ENCODE assay signal across 31 cellular contexts in the genomic region with DNA sequence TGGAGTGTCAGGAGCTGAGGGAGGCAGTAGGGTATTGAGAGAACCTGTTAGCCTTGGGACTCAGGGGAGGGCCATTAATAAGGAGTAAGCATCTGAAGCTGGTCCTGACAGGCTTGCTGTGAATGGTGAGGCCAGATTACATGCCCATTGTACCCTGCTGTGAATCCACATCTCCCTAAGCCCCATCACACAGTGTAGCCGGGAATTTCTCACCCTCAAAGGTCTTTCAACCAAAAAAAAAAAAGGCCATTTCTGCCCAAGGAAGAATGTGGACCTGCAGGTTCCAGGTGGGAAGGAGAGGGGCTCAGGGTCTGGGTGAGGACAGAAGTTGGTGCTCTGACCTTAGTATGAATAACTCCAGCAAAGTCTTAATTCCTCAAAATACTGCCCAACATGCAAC.
"Had no signal": no experiment of that assay in that cellular context is flagged by ENCODE, and none has a peak within 500 bp of the region (broad histone marks: within the 10 kb centered on the region; RNA-seq: fewer than 3 reads in every experiment).

No MANE protein-coding gene starts in this region.

- H3K4me3 Mint-ChIP-seq: activated B cell treated with CpG ODN at 0.5 μM for 24 hours; activated CD8-positive, alpha-beta T cell treated with anti-CD3 and anti-CD28 coated beads for 36 hours; activated naive CD4-positive, alpha-beta T cell treated with anti-CD3 and anti-CD28 coated beads, Interleukin-2, amount 10 ng/mL, durations not matched to agents 7 days and 5 days; activated naive CD8-positive, alpha-beta T cell treated with anti-CD3 and anti-CD28 coated beads, Interleukin-2, amount 10 ng/mL, durations not matched to agents 7 days and 5 days; activated T-helper 1 cell treated with anti-CD3 and anti-CD28 coated beads, Interleukin-12 subunit alpha, Interleukin-12 subunit beta, Interleukin-2, Interleukin-4 antibody, amounts not matched to agents 30 ng/mL and 10 ng/mL and 1 ng/mL, durations not matched to agents 14 hours and 24 hours and 36 hours; brain; T-helper 17 cell; T-helper 2 cell treated with Interferon-gamma antibody and Interleukin-4, amounts not matched to agents 5 μg/mL and 100 μg/mL, for 36 hours had no signal

- DNase-seq: activated B cell treated with CpG ODN at 0.5 μM for 24 hours; activated CD4-positive, alpha-beta T cell treated with anti-CD3 and anti-CD28 coated beads for 48 hours; activated CD4-positive, alpha-beta T cell treated with anti-CD3 and anti-CD28 coated beads, Interleukin-2, amount 50 U/mL, for 1 hour; activated CD4-positive, alpha-beta T cell treated with anti-CD3 and anti-CD28 coated beads, Interleukin-2, amount 50 U/mL, for 48 hours; activated CD8-positive, alpha-beta memory T cell treated with anti-CD3 and anti-CD28 coated beads for 24 hours; activated CD8-positive, alpha-beta T cell treated with anti-CD3 and anti-CD28 coated beads for 36 hours; activated gamma-delta T cell; activated naive CD4-positive, alpha-beta T cell; activated naive CD4-positive, alpha-beta T cell treated with anti-CD3 and anti-CD28 coated beads, Interleukin-2, amount 10 ng/mL, durations not matched to agents 7 days and 5 days; activated naive CD8-positive, alpha-beta T cell treated with anti-CD3 and anti-CD28 coated beads, Interleukin-2, amount 10 ng/mL, durations not matched to agents 7 days and 5 days; activated T-cell treated with anti-CD3 and anti-CD28 coated beads, Interleukin-2, amount 50 U/mL, for 1 hour; activated T-cell treated with anti-CD3 and anti-CD28 coated beads, Interleukin-2, amount 50 U/mL, for 48 hours; central memory CD4-positive, alpha-beta T cell; cerebellar nuclear complex; colonic mucosa; effector CD8-positive, alpha-beta T cell; foreskin keratinocyte; gastrocnemius medialis; T-helper 1 cell; T-helper 17 cell; T1000; WERI-Rb-1 had no signal

- H3K27me3 ChIP-seq: ascending aorta, breast epithelium, cardiac muscle cell, colonic mucosa, gastrocnemius medialis had no signal

- H3K9me3 ChIP-seq: ascending aorta, breast epithelium, colonic mucosa, gastrocnemius medialis had no signal

- H3K36me3 Mint-ChIP-seq: activated naive CD4-positive, alpha-beta T cell treated with anti-CD3 and anti-CD28 coated beads, Interleukin-2, amount 10 ng/mL, durations not matched to agents 7 days and 5 days; activated naive CD4-positive, alpha-beta T cell treated with anti-CD3 and anti-CD28 coated beads, Interleukin-2, amount 50 U/mL, for 72 hours; activated naive CD8-positive, alpha-beta T cell treated with anti-CD3 and anti-CD28 coated beads, Interleukin-2, amount 10 ng/mL, durations not matched to agents 7 days and 5 days; brain had no signal

- ATAC-seq: activated CD4-positive, CD25-positive, alpha-beta regulatory T cell treated with anti-CD3 and anti-CD28 coated beads, Interleukin-2, amount 50 U/mL, for 24 hours; activated CD8-positive, alpha-beta T cell treated with anti-CD3 and anti-CD28 coated beads for 36 hours; activated naive CD4-positive, alpha-beta T cell treated with anti-CD3 and anti-CD28 coated beads, Interleukin-2, amount 50 U/mL, for 72 hours; esophagus mucosa; foreskin keratinocyte; gastrocnemius medialis; T-helper 17 cell had no signal

- H3K27ac ChIP-seq: ascending aorta, breast epithelium, cardiac muscle cell, colonic mucosa, foreskin keratinocyte, gastrocnemius medialis, WERI-Rb-1 had no signal

- H3K4me1 Mint-ChIP-seq: activated naive CD4-positive, alpha-beta T cell treated with anti-CD3 and anti-CD28 coated beads, Interleukin-2, amount 10 ng/mL, durations not matched to agents 7 days and 5 days; activated naive CD8-positive, alpha-beta T cell treated with anti-CD3 and anti-CD28 coated beads, Interleukin-2, amount 10 ng/mL, durations not matched to agents 7 days and 5 days; T-helper 17 cell had no signal

- H3K4me3 ChIP-seq: ascending aorta, breast epithelium, cardiac muscle cell, colonic mucosa, gastrocnemius medialis had no signal

- H3K4me1 ChIP-seq: ascending aorta, breast epithelium, foreskin keratinocyte, gastrocnemius medialis had no signal

- H3K9me3 Mint-ChIP-seq: activated B cell treated with CpG ODN at 0.5 μM for 24 hours; activated CD8-positive, alpha-beta T cell treated with anti-CD3 and anti-CD28 coated beads for 36 hours; activated naive CD4-positive, alpha-beta T cell treated with anti-CD3 and anti-CD28 coated beads, Interleukin-2, amount 10 ng/mL, durations not matched to agents 7 days and 5 days; activated naive CD4-positive, alpha-beta T cell treated with anti-CD3 and anti-CD28 coated beads, Interleukin-2, amount 50 U/mL, for 72 hours; activated naive CD8-positive, alpha-beta T cell treated with anti-CD3 and anti-CD28 coated beads, Interleukin-2, amount 10 ng/mL, durations not matched to agents 7 days and 5 days; activated T-helper 1 cell treated with anti-CD3 and anti-CD28 coated beads, Interleukin-12 subunit alpha, Interleukin-12 subunit beta, Interleukin-2, Interleukin-4 antibody, amounts not matched to agents 30 ng/mL and 10 ng/mL and 1 ng/mL, durations not matched to agents 14 hours and 24 hours and 36 hours; T-helper 2 cell treated with Interferon-gamma antibody and Interleukin-4, amounts not matched to agents 5 μg/mL and 100 μg/mL, for 36 hours had no signal

- H3K27ac Mint-ChIP-seq: activated B cell treated with CpG ODN at 0.5 μM for 24 hours; activated CD8-positive, alpha-beta T cell treated with anti-CD3 and anti-CD28 coated beads for 36 hours; activated naive CD4-positive, alpha-beta T cell treated with anti-CD3 and anti-CD28 coated beads, Interleukin-2, amount 10 ng/mL, durations not matched to agents 7 days and 5 days; activated naive CD4-positive, alpha-beta T cell treated with anti-CD3 and anti-CD28 coated beads, Interleukin-2, amount 50 U/mL, for 72 hours; activated naive CD8-positive, alpha-beta T cell treated with anti-CD3 and anti-CD28 coated beads, Interleukin-2, amount 10 ng/mL, durations not matched to agents 7 days and 5 days; activated T-helper 1 cell treated with anti-CD3 and anti-CD28 coated beads, Interleukin-12 subunit alpha, Interleukin-12 subunit beta, Interleukin-2, Interleukin-4 antibody, amounts not matched to agents 30 ng/mL and 10 ng/mL and 1 ng/mL, durations not matched to agents 14 hours and 24 hours and 36 hours; T-helper 17 cell; T-helper 2 cell treated with Interferon-gamma antibody and Interleukin-4, amounts not matched to agents 5 μg/mL and 100 μg/mL, for 36 hours had no signal

- H3K27me3 Mint-ChIP-seq: activated B cell treated with CpG ODN at 0.5 μM for 24 hours; activated CD8-positive, alpha-beta T cell treated with anti-CD3 and anti-CD28 coated beads for 36 hours had no signal

- H3K36me3 ChIP-seq: ascending aorta, breast epithelium, cardiac muscle cell, colonic mucosa, gastrocnemius medialis, WERI-Rb-1 had no signal
